In genomic region chr16:47888142-47888541, GRCh38 we compare ENCODE assay signal across 13 cellular contexts.
DNase-seq lines count a peak whose midpoint lies in the region; ATAC-seq, FAIRE-seq and TF ChIP-seq lines count a peak whose summit lies in the region.
"Had no signal": no experiment of that assay in that cellular context is flagged by ENCODE, and none has a peak within 500 bp of the region (broad histone marks: within the 10 kb centered on the region; RNA-seq: fewer than 3 reads in every experiment).

No MANE protein-coding gene starts in this region.

- H3K9me3 ChIP-seq in HepG2 (ENCODE audit: low read length): no peaks in the 10 kb centered on the region
- H3K9me3 ChIP-seq in right lobe of liver: no peaks in the 10 kb centered on the region

- CTCF ChIA-PET in HepG2 (lab: Yijun Ruan, JAX; ENCODE audit: low intra/inter-chr PET ratio, low total read pairs): no interaction called here

- no peak overlapping the region; the same call in 1 of the 2 replicates for H3K4me2 ChIP-seq in HepG2 (ENCODE audit: low read depth, low read length)

- no peak for TF ChIP-seq POLR2A in HepG2 (IDR thresholded peaks at IDR 0.05; ENCODE audit: insufficient read depth in 1 of 2, low read depth in 2 of 2, low read length in 2 of 2)
- no peak for TF ChIP-seq POLR2A in right lobe of liver (IDR thresholded peaks at IDR 0.05)
- TF ChIP-seq POLR2A in lower leg skin (IDR thresholded peaks at IDR 0.05): no peak

- H3K4me1 ChIP-seq in HepG2 (ENCODE audit: insufficient read depth, low read length) (peaks cover 23% of the 10 kb centered on the region), right lobe of liver (no peaks in the 10 kb centered on the region)
- H3K4me1 ChIP-seq: heart right ventricle had no signal

- H2AFZ ChIP-seq in HepG2 (ENCODE audit: low read length): no peak overlapping the region

- H4K20me1 ChIP-seq in HepG2 (ENCODE audit: insufficient read depth, low read length): no peaks in the 10 kb centered on the region

- no peak overlapping the region for H3K4me3 ChIP-seq in HepG2 (replicated peaks in 1 of 3; ENCODE audit: insufficient read depth in 1 of 3, low read depth in 2 of 3, low read length in 3 of 3)
- H3K4me3 ChIP-seq in right lobe of liver: no peak overlapping the region
- no peak overlapping the region for H3K4me3 ChIP-seq in lower leg skin (ENCODE audit: low read depth, poor library complexity, severe bottlenecking)
- H3K4me3 ChIP-seq: heart right ventricle had no signal

- H3K27me3 ChIP-seq in HepG2 (ENCODE audit: control insufficient read depth in 1 of 2, insufficient read depth in 2 of 2, low read length in 2 of 2): no peaks in the 10 kb centered on the region; a peak in 1 of 5 replicates
- peaks cover 0 to 5% of the 10 kb centered on the region in 2 donors for H3K27me3 ChIP-seq in right lobe of liver

- no TSS peak for BruUV-seq in HepG2 (replicated peaks; lab: Mats Ljungman, UMichigan)

- POLR2A ChIA-PET in HepG2 (lab: Yijun Ruan, JAX): no interaction called here

- intact Hi-C loops in HepG2 (cut with micrococcal nuclease; ENCODE audit: unreplicated experiment) (no loop called here), right lobe of liver (cut with DNase I) (no loop called here), lower leg skin (cut with DNase I; ENCODE audit: low total_unique reads) (no loop called here), posterior vena cava (cut with DNase I) (no loop called here)

- H3K27ac ChIP-seq in HepG2 (ENCODE audit: extremely low read length, insufficient read depth, low read length) (no peak overlapping the region), right lobe of liver (no peak overlapping the region)
- H3K27ac ChIP-seq: heart right ventricle had no signal

- no peak for TF ChIP-seq RAD21 in HepG2 (CRISPR knock-in tag; IDR thresholded peaks at IDR 0.05)

- no peak overlapping the region for H3K9ac ChIP-seq in HepG2 (ENCODE audit: insufficient read depth, low read depth, low read length)

- DNase-seq in HepG2 (ENCODE audit: low spot score): peak; percentile 75
- no peak for DNase-seq in right lobe of liver
- peak; percentile 19 for DNase-seq in amniotic stem cell (lab: John Stamatoyannopoulos, UW)
- DNase-seq in iPS-NIHi7 (ENCODE audit: extremely low spot score): peak; percentile 43
- DNase-seq in lower leg skin (ENCODE audit: low spot score in 2 of 2): no peak
- DNase-seq in posterior vena cava (ENCODE audit: low spot score): no peak
- no peak for DNase-seq in CD1c-positive myeloid dendritic cell (ENCODE audit: extremely low spot score)
- DNase-seq: GDM1; heart right ventricle; naive B cell; NCI-H1048; stimulated activated naive CD8-positive, alpha-beta T cell treated with anti-CD3 and anti-CD28 coated beads, Interleukin-15, amount 100 ng/mL, for 72 hours had no signal

- H3K36me3 ChIP-seq in HepG2 (replicated peaks in 1 of 2; ENCODE audit: control insufficient read depth in 1 of 2, insufficient read depth in 2 of 2, low read length in 2 of 2) (no peaks in the 10 kb centered on the region), right lobe of liver (no peaks in the 10 kb centered on the region)
- H3K36me3 ChIP-seq: heart right ventricle had no signal

- TF ChIP-seq CTCF in HepG2 (CRISPR knock-in tag; IDR thresholded peaks at IDR 0.05) (no peak), right lobe of liver (IDR thresholded peaks at IDR 0.05) (no peak), lower leg skin (IDR thresholded peaks at IDR 0.05) (no peak)

- FAIRE-seq in HepG2 (lab: Jason Lieb, UNC): no peak

- WGBS in HepG2 (ENCODE audit: low lambda C conversion rate): 0% methylated on average over 3 of the region's 3 CpGs
- WGBS in right lobe of liver (ENCODE audit: insufficient coverage, low coverage, low lambda C conversion rate, missing lambda C conversion rate): 0% methylated on average over 3 of the region's 3 CpGs
- WGBS in lower leg skin, 2 donors: 18 to 20% methylated on average over 3 of the region's 3 CpGs

- ATAC-seq in HepG2 (peak; percentile 93), right lobe of liver (no peak), esophagus mucosa (no peak)
- ATAC-seq: heart right ventricle; stimulated activated naive CD8-positive, alpha-beta T cell treated with anti-CD3 and anti-CD28 coated beads, Interleukin-15, amount 100 ng/mL, for 72 hours had no signal

- TF ChIP-seq EP300 in HepG2 (IDR thresholded peaks at IDR 0.05; ENCODE audit: low read depth in 2 of 2, low read length in 2 of 2): peak in 1 of 2 experiments; percentile 55; a peak in 1 of 4 replicates
- 0 out of 2 replicates have a peak, but pooled peaks have one; percentile 27 for TF ChIP-seq EP300 in HepG2 (CRISPR knock-in tag; IDR thresholded peaks at IDR 0.05; ENCODE audit: borderline replicate concordance)

- H3K79me2 ChIP-seq in HepG2 (ENCODE audit: insufficient read depth, low read length): no peaks in the 10 kb centered on the region

- in situ Hi-C loops in HepG2 (cut with HindIII; ENCODE audit: extremely low pct_ligation_motif_present, low pct_unique_long_range_greater_than_20kb): no loop called here

TF ChIP-seq in HepG2, 621 proteins besides CTCF, POLR2A, EP300 and RAD21 (continues in another document):
- no peak for TF ChIP-seq DR1 (CRISPR knock-in tag; IDR thresholded peaks at IDR 0.05)
- TF ChIP-seq ZNF672 (CRISPR knock-in tag; IDR thresholded peaks at IDR 0.05): no peak
- TF ChIP-seq, protein P1, sequence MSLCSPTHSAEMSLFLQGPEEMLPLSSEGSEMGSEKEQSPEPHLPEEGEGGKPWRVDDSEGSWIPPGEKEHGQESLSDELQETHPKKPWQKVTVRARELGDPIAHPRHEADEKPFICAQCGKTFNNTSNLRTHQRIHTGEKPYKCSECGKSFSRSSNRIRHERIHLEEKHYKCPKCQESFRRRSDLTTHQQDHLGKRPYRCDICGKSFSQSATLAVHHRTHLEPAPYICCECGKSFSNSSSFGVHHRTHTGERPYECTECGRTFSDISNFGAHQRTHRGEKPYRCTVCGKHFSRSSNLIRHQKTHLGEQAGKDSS (CRISPR knock-in tag; IDR thresholded peaks at IDR 0.05; ENCODE audit: borderline replicate concordance, low read depth): no peak
- TF ChIP-seq HDAC1 (CRISPR knock-in tag; IDR thresholded peaks at IDR 0.05): no peak
- no peak for TF ChIP-seq NFIB (CRISPR knock-in tag; IDR thresholded peaks at IDR 0.05; ENCODE audit: borderline replicate concordance)
- TF ChIP-seq AKAP8 (CRISPR knock-in tag; IDR thresholded peaks at IDR 0.05): no peak
- TF ChIP-seq, protein P2, sequence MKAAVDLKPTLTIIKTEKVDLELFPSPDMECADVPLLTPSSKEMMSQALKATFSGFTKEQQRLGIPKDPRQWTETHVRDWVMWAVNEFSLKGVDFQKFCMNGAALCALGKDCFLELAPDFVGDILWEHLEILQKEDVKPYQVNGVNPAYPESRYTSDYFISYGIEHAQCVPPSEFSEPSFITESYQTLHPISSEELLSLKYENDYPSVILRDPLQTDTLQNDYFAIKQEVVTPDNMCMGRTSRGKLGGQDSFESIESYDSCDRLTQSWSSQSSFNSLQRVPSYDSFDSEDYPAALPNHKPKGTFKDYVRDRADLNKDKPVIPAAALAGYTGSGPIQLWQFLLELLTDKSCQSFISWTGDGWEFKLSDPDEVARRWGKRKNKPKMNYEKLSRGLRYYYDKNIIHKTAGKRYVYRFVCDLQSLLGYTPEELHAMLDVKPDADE (CRISPR knock-in tag; IDR thresholded peaks at IDR 0.05): no peak
- TF ChIP-seq TBL1XR1 (IDR thresholded peaks at IDR 0.05; ENCODE audit: borderline replicate concordance, low read length, partially characterized antibody): no peak
- TF ChIP-seq ZNF432 (CRISPR knock-in tag; IDR thresholded peaks at IDR 0.05; ENCODE audit: borderline replicate concordance): no peak
- TF ChIP-seq, protein P3, sequence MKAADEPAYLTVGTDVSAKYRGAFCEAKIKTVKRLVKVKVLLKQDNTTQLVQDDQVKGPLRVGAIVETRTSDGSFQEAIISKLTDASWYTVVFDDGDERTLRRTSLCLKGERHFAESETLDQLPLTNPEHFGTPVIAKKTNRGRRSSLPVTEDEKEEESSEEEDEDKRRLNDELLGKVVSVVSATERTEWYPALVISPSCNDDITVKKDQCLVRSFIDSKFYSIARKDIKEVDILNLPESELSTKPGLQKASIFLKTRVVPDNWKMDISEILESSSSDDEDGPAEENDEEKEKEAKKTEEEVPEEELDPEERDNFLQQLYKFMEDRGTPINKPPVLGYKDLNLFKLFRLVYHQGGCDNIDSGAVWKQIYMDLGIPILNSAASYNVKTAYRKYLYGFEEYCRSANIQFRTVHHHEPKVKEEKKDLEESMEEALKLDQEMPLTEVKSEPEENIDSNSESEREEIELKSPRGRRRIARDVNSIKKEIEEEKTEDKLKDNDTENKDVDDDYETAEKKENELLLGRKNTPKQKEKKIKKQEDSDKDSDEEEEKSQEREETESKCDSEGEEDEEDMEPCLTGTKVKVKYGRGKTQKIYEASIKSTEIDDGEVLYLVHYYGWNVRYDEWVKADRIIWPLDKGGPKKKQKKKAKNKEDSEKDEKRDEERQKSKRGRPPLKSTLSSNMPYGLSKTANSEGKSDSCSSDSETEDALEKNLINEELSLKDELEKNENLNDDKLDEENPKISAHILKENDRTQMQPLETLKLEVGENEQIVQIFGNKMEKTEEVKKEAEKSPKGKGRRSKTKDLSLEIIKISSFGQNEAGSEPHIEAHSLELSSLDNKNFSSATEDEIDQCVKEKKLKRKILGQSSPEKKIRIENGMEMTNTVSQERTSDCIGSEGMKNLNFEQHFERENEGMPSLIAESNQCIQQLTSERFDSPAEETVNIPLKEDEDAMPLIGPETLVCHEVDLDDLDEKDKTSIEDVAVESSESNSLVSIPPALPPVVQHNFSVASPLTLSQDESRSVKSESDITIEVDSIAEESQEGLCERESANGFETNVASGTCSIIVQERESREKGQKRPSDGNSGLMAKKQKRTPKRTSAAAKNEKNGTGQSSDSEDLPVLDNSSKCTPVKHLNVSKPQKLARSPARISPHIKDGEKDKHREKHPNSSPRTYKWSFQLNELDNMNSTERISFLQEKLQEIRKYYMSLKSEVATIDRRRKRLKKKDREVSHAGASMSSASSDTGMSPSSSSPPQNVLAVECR (CRISPR knock-in tag; IDR thresholded peaks at IDR 0.05; ENCODE audit: borderline replicate concordance): no peak
- TF ChIP-seq ZNF24 (IDR thresholded peaks at IDR 0.05): no peak
- TF ChIP-seq DBP (CRISPR knock-in tag; IDR thresholded peaks at IDR 0.05; ENCODE audit: not compliant biosample characterization): no peak

Comparison
In these comparisons a context has a peak if more than half of its experiments do, and no peak if none do; other contexts are left out.
1. DNase-seq: peak in HepG2 (single experiment), amniotic stem cell (single experiment) and iPS-NIHi7 (single experiment); none in right lobe of liver (0 of 3), lower leg skin (0 of 2), posterior vena cava (single experiment) and CD1c-positive myeloid dendritic cell (single experiment).